1 cellular context compared by ENCODE assay signal in the genomic region with DNA sequence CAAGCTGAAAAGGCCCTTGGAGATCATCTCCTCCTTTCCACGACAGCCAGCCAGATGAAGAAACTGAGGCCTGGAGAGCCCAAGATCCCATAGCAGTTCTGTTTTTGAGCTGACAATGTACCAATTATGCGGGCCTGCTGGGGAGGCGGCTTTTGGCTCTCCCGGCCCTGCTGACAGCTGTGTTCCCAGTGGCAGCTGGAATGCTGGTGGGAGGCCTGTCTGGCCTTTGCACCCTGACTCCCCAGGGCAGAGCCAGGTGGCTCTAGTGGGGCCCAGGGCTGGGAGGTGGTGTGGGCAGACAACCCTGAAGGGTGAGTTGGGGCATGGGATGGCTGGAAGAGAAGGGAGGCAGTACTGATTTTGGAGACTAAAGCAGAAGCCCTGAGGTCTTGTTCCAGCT.
TF ChIP-seq lines count a peak whose summit lies in the region.

No MANE protein-coding gene starts in this region.

TF ChIP-seq in HepG2, 621 proteins besides CTCF, POLR2A, EP300 and RAD21 (continued from another document):
- no peak for TF ChIP-seq ZXDC (CRISPR knock-in tag; IDR thresholded peaks at IDR 0.05)
TF ChIP-seq in HepG2: peak in this region for 94.
